In the genomic region with DNA sequence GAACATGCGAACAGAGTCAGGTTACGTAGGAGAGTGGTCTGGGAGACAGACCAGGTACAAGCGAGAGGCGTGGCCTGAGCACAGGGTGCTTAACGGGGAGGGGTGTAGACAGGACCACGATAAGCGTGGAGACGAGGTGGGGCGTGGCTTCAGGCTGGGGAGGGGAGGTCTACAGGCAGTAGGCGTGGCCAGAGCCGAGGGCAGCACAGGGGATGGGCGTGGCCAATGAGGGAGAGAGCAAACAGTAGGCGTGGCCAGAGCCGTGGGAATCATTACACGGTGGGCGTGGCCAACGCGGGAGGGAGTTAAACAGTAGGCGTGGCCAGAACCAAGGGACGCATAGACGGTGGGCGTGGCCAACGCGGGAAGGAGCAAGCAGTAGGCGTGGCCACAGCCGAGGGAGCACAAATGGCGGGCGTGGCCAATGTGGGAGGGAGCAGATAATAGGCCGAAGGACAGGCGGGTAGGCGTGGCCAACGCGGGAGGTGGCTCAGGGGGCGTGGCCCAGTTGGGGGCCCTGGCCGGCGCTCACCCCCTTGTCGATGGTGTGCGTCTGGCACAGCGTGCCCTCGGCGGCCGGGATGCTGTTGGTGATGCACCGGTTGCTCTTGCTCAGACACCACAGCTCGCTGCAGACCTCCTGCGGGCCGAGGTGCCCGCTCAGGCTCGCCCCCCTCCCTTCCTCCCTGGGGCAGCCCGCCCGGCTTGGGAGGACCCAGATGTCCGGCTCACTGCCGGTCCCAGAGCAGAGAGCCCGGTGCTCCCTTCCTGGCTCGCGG, we compare ENCODE assay signal across 8 cellular contexts. TPM values are rescaled to one million over a fixed set of nuclear protein-coding genes. Genes with fewer than 3 reads are reported as not detected.
DNase-seq lines count a peak whose midpoint lies in the region; ATAC-seq and TF ChIP-seq lines count a peak whose summit lies in the region.

No MANE protein-coding gene starts in this region.

- TF ChIP-seq POLR2A in esophagus muscularis mucosa (IDR thresholded peaks at IDR 0.05; ENCODE audit: low read depth), result no peak

- no peak for ATAC-seq in GM19467 (IDR thresholded peaks at IDR 0.05; ENCODE audit: unreplicated experiment)

- H3K4me3 ChIP-seq in esophagus muscularis mucosa, result peak overlapping the region; percentile 48 to 61 (median 52)

- H3K4me1 ChIP-seq in esophagus muscularis mucosa, result peaks cover 8 to 38% (median 33%) of the 10 kb centered on the region in 4 donors

- H3K36me3 ChIP-seq in esophagus muscularis mucosa, result peaks cover 0 to 40% (median 19%) of the 10 kb centered on the region in 4 donors

- no peak for TF ChIP-seq EP300 in esophagus muscularis mucosa (IDR thresholded peaks at IDR 0.05)

- WGBS in esophagus muscularis mucosa, result 2% methylated on average over 51 of the region's 55 CpGs

- H3K9me3 ChIP-seq in esophagus muscularis mucosa, result no peaks in the 10 kb centered on the region

- peak overlapping the region; percentile 5 to 52 (median 40) for H3K27ac ChIP-seq in esophagus muscularis mucosa (replicated peaks in 1 of 4)

- peaks cover 0 to 5% (median 0%) of the 10 kb centered on the region in 4 donors for H3K27me3 ChIP-seq in esophagus muscularis mucosa

- DNase-seq in CD1c-positive myeloid dendritic cell (ENCODE audit: extremely low spot score) (peak; percentile 87), NCI-H2227 treated with DMSO at 0.1 percent for 48 hours (lab: John Stamatoyannopoulos, UW) (peak; percentile 94), activated T-cell treated with anti-CD3 and anti-CD28 coated beads for 4 hours (peak; percentile 93), esophagus muscularis mucosa (ENCODE audit: extremely low spot score) (peak; percentile 99), middle frontal gyrus (ENCODE audit: extremely low spot score, low spot score) (peak; percentile 88), NOMO-1 treated with DMSO at 0.1 percent for 48 hours (lab: John Stamatoyannopoulos, UW; ENCODE audit: unreplicated experiment) (no peak)
- DNase-seq in stimulated activated CD8-positive, alpha-beta memory T cell treated with anti-CD3 and anti-CD28 coated beads, Interleukin-15, amount 100 ng/mL, for 1 hour (ENCODE audit: low read depth), result peak; percentile 86

- TF ChIP-seq CTCF in esophagus muscularis mucosa (IDR thresholded peaks at IDR 0.05), result no peak

- intact Hi-C loops in esophagus muscularis mucosa (cut with DNase I), result no loop called here

RNA-seq across cellular contexts. Expression of gene MYO1F, which starts 15.2 kb away (rescaled TPM):
- 10 to 100 TPM in 2 of 4 donors, 1 to 10 TPM in 2; 7.2 to 21.2 (median 13.3) TPM for total RNA-seq in esophagus muscularis mucosa

RNA-seq across cellular contexts. Expression of gene ADAMTS10, which starts 18.1 kb away (rescaled TPM):
- total RNA-seq in esophagus muscularis mucosa, result 10 to 100 TPM; 13.1 to 25.7 (median 20.3) TPM

RNA-seq across cellular contexts. Expression of gene NFILZ, which starts 38.0 kb away (rescaled TPM):
- total RNA-seq in esophagus muscularis mucosa, result not detected
